In genomic region chr1:225424562-225425210, GRCh38 we compare ENCODE assay signal across 1 cellular context.
TF ChIP-seq lines count a peak whose summit lies in the region.

No MANE protein-coding gene starts in this region.

TF ChIP-seq in HCT116, 20 proteins besides CTCF, POLR2A, EP300 and RAD21:
- TF ChIP-seq ZBTB33 (IDR thresholded peaks at IDR 0.05; ENCODE audit: extremely low read depth, insufficient replicate concordance, low read length) (no peak), CBX3 (IDR thresholded peaks at IDR 0.05; ENCODE audit: low read depth) (no peak), EZH2 (IDR thresholded peaks at IDR 0.05) (no peak), YY1 (IDR thresholded peaks at IDR 0.05; ENCODE audit: extremely low read depth, insufficient replicate concordance, low read depth, low read length) (no peak), ATF3 (IDR thresholded peaks at IDR 0.05) (no peak), REST (IDR thresholded peaks at IDR 0.05; ENCODE audit: low read depth) (no peak), FOSL1 (IDR thresholded peaks at IDR 0.05; ENCODE audit: low read depth) (no peak), CEBPB (IDR thresholded peaks at IDR 0.05; ENCODE audit: low read depth) (no peak), MAX (IDR thresholded peaks at IDR 0.05) (no peak), POLR2AphosphoS5 (IDR thresholded peaks at IDR 0.05; ENCODE audit: low read depth, low read length) (no peak), EGR1 (IDR thresholded peaks at IDR 0.05; ENCODE audit: low read depth) (no peak), SP1 (IDR thresholded peaks at IDR 0.05; ENCODE audit: low read depth) (no peak), ELF1 (IDR thresholded peaks at IDR 0.05; ENCODE audit: borderline replicate concordance, low read depth) (no peak), ZFX (IDR thresholded peaks at IDR 0.05) (no peak), EZH2phosphoT487 (IDR thresholded peaks at IDR 0.05; ENCODE audit: borderline replicate concordance) (no peak), ZNF274 (IDR thresholded peaks at IDR 0.05; ENCODE audit: low read depth, low read length) (no peak), SIN3A (IDR thresholded peaks at IDR 0.05; ENCODE audit: low read depth) (no peak), TCF7L2 (IDR thresholded peaks at IDR 0.05; ENCODE audit: borderline replicate concordance, extremely low read depth, insufficient read depth, insufficient read length) (no peak)
